In the genomic region with DNA sequence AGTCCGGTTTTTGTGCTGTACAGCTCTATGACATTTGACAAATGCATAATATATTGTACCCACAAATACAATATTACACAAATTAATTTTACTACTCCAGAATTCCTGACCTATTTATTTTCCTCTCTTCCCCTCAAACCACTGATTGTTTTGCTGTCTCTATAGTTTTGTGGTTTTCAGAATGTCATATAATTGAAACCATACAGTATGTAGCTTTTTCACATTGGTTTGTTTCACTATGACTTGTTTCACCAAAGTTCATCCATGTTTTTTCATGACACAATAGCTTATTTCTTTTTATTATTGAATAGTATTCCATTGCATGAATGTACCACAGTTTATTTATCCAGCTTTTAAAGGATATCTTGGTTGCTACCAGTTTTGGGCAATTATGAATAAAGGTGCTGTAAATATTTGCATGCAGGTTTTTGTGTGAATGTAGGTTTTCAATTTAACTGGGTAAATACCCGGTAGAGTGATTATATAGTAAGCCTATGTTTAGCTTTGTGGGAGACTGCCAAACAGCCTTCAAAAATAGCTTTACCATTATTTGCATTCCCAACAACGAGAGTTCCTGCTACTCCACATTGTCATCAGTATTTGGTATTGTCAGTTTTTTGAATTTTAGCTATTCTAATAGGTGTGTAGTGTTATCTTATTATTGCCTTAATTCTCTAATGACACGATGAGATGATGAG, we compare ENCODE assay signal across 19 cellular contexts. TPM values are rescaled to one million over a fixed set of nuclear protein-coding genes. Genes with fewer than 3 reads are reported as not detected.
A peak's percentile ranks its signal among the peaks of the same experiment; 100 is the strongest.
DNase-seq lines count a peak whose midpoint lies in the region; ATAC-seq, FAIRE-seq and TF ChIP-seq lines count a peak whose summit lies in the region.
"Had no signal": no experiment of that assay in that cellular context is flagged by ENCODE, and none has a peak within 500 bp of the region (broad histone marks: within the 10 kb centered on the region; RNA-seq: fewer than 3 reads in every experiment).

No MANE protein-coding gene starts in this region.

- no peak overlapping the region for H2AFZ ChIP-seq in HepG2 (ENCODE audit: low read length)

- CTCF ChIA-PET in HepG2 (lab: Yijun Ruan, JAX; ENCODE audit: low intra/inter-chr PET ratio, low total read pairs): no interaction called here

- no peak overlapping the region for H3K4me2 ChIP-seq in HepG2 (ENCODE audit: low read depth, low read length)

- H3K27ac ChIP-seq in HepG2 (ENCODE audit: extremely low read length, insufficient read depth, low read length): no peak overlapping the region

- no TSS peak for BruUV-seq in HepG2 (replicated peaks; lab: Mats Ljungman, UMichigan)

- FAIRE-seq in GM12891 (lab: Jason Lieb, UNC) (no peak), HepG2 (lab: Jason Lieb, UNC) (no peak)

- no peaks in the 10 kb centered on the region for H3K79me2 ChIP-seq in HepG2 (ENCODE audit: insufficient read depth, low read length)

- in situ Hi-C loops in HepG2 (cut with HindIII; ENCODE audit: extremely low pct_ligation_motif_present, low pct_unique_long_range_greater_than_20kb): no loop called here

- no peaks in the 10 kb centered on the region for H3K36me3 ChIP-seq in HepG2 (replicated peaks in 1 of 2; ENCODE audit: control insufficient read depth in 1 of 2, insufficient read depth in 2 of 2, low read length in 2 of 2)
- H3K36me3 ChIP-seq: MG63 had no signal

- H3K9ac ChIP-seq in HepG2 (ENCODE audit: insufficient read depth, low read depth, low read length): no peak overlapping the region

- TF ChIP-seq POLR2A in GM12891 (IDR thresholded peaks at IDR 0.05; ENCODE audit: low read depth, low read length) (no peak), HepG2 (IDR thresholded peaks at IDR 0.05; ENCODE audit: insufficient read depth in 1 of 2, low read depth in 2 of 2, low read length in 2 of 2) (no peak)

- no peaks in the 10 kb centered on the region for H3K9me3 ChIP-seq in HepG2 (ENCODE audit: low read length)
- H3K9me3 ChIP-seq: MG63 had no signal

- intact Hi-C loops in HepG2 (cut with micrococcal nuclease; ENCODE audit: unreplicated experiment): no loop called here

- ATAC-seq in GM18511 (IDR thresholded peaks at IDR 0.05; ENCODE audit: unreplicated experiment) (peak; percentile 79), GM21367 (IDR thresholded peaks at IDR 0.05; ENCODE audit: unreplicated experiment) (peak; percentile 43), HG03135 (IDR thresholded peaks at IDR 0.05; ENCODE audit: unreplicated experiment) (peak; percentile 68), HepG2 (no peak)
- ATAC-seq: activated CD8-positive, alpha-beta T cell treated with anti-CD3 and anti-CD28 coated beads for 36 hours; left colon had no signal

- TF ChIP-seq EP300 in HepG2 (IDR thresholded peaks at IDR 0.05; ENCODE audit: low read depth in 2 of 2, low read length in 2 of 2) (no peak), HepG2 (CRISPR knock-in tag; IDR thresholded peaks at IDR 0.05; ENCODE audit: borderline replicate concordance) (no peak)

- DNase-seq in NCI-H69 (lab: John Stamatoyannopoulos, UW) (peak; percentile 2), GM12891 (ENCODE audit: insufficient read length, low spot score) (no peak), OCI-M1 (lab: John Stamatoyannopoulos, UW) (no peak), HepG2 (ENCODE audit: low spot score) (no peak), kidney glomerular epithelial cell (lab: John Stamatoyannopoulos, UW) (no peak)
- DNase-seq: activated CD8-positive, alpha-beta T cell treated with anti-CD3 and anti-CD28 coated beads for 36 hours; activated effector memory CD4-positive, alpha-beta T cell treated with anti-CD3 and anti-CD28 coated beads, Interleukin-2, amount 50 U/mL, for 16 hours; cortex of kidney; erythroblast; hippocampal formation; left colon; MG63; NCI-H2171 treated with DMSO at 0.1 percent for 48 hours; posterior cingulate gyrus had no signal

- WGBS in HepG2 (ENCODE audit: low lambda C conversion rate): 0% methylated on average over 4 of the region's 4 CpGs

- no peak overlapping the region for H3K4me3 ChIP-seq in HepG2 (replicated peaks in 1 of 3; ENCODE audit: insufficient read depth in 1 of 3, low read depth in 2 of 3, low read length in 3 of 3)
- H3K4me3 ChIP-seq: MG63 had no signal

- no peak for TF ChIP-seq RAD21 in HepG2 (CRISPR knock-in tag; IDR thresholded peaks at IDR 0.05)

- no peaks in the 10 kb centered on the region for H3K27me3 ChIP-seq in HepG2 (ENCODE audit: control insufficient read depth in 1 of 2, insufficient read depth in 2 of 2, low read length in 2 of 2)
- H3K27me3 ChIP-seq: MG63 had no signal

- H3K4me1 ChIP-seq in HepG2 (ENCODE audit: insufficient read depth, low read length): no peaks in the 10 kb centered on the region

- no peak for TF ChIP-seq CTCF in HepG2 (CRISPR knock-in tag; IDR thresholded peaks at IDR 0.05)

- H4K20me1 ChIP-seq in HepG2 (ENCODE audit: insufficient read depth, low read length): no peaks in the 10 kb centered on the region

- POLR2A ChIA-PET in HepG2 (lab: Yijun Ruan, JAX): no interaction called here

RNA-seq across cellular contexts. Expression of a gene that starts 25.9 kb away (rescaled TPM):
- not detected for polyA plus RNA-seq in GM12891 (2012; ENCODE audit: low read depth, missing spikeins)
- total RNA-seq in HepG2 (2016; rRNA removed; fragmentation: Illumina TruSeq; extraction: Trizol): not detected in 2 replicates
- not detected in 2 replicates for total RNA-seq in HepG2 (2016; cell fraction: cytosol; rRNA removed; fragmentation: Illumina TruSeq; extraction: Trizol; ENCODE audit: low read depth)
- total RNA-seq in HepG2 (2016; cell fraction: insoluble cytoplasmic fraction; rRNA removed; fragmentation: Illumina TruSeq; extraction: Trizol): not detected in 2 replicates
- not detected in 2 replicates for total RNA-seq in HepG2 (2016; cell fraction: membrane; rRNA removed; fragmentation: Illumina TruSeq; extraction: Trizol)
- total RNA-seq in HepG2 (2016; cell fraction: nucleus; rRNA removed; fragmentation: Illumina TruSeq; extraction: Trizol): not detected in 2 replicates
- polyA plus RNA-seq in HepG2 (2011; rRNA removed): not detected in 2 replicates
- not detected in 2 replicates for polyA plus RNA-seq in HepG2 (2011; cell fraction: cytosol; rRNA removed)
- not detected in 2 replicates for polyA plus RNA-seq in HepG2 (2011; cell fraction: nucleus; rRNA removed)
- not detected in 2 replicates for polyA plus RNA-seq in HepG2 (2012)
- polyA plus RNA-seq in HepG2 (2016; cell fraction: cytosol; fragmentation: Illumina TruSeq; extraction: Trizol; ENCODE audit: low read depth): not detected in 2 replicates
- not detected in 2 replicates for polyA plus RNA-seq in HepG2 (2016; cell fraction: insoluble cytoplasmic fraction; fragmentation: Illumina TruSeq; extraction: Trizol; ENCODE audit: low read depth)
- not detected in 2 replicates for polyA plus RNA-seq in HepG2 (2016; cell fraction: membrane; fragmentation: Illumina TruSeq; extraction: Trizol; ENCODE audit: low read depth)
- not detected in 2 replicates for polyA plus RNA-seq in HepG2 (2016; cell fraction: nucleus; fragmentation: Illumina TruSeq; extraction: Trizol; ENCODE audit: insufficient read depth, low read depth)
- not detected in 2 replicates for polyA minus RNA-seq in HepG2 (2011; rRNA and poly(A)+ RNA removed; ENCODE audit: low replicate concordance)
- not detected in 2 replicates for polyA minus RNA-seq in HepG2 (2011; cell fraction: cytosol; rRNA and poly(A)+ RNA removed)
- polyA minus RNA-seq in HepG2 (2011; cell fraction: nucleus; rRNA and poly(A)+ RNA removed): not detected in 2 replicates
- total RNA-seq: activated CD8-positive, alpha-beta T cell treated with anti-CD3 and anti-CD28 coated beads for 36 hours; HT1080; left colon had no signal
- polyA plus RNA-seq: AG04450 had no signal

RNA-seq across cellular contexts. Expression of a gene that starts 49.8 kb away (rescaled TPM):
- 0.08 TPM for polyA plus RNA-seq in GM12891 (2012; ENCODE audit: low read depth, missing spikeins)
- total RNA-seq in HepG2 (2016; rRNA removed; fragmentation: Illumina TruSeq; extraction: Trizol): 0.20 and 0.73 TPM in 2 replicates
- total RNA-seq in HepG2 (2016; cell fraction: cytosol; rRNA removed; fragmentation: Illumina TruSeq; extraction: Trizol; ENCODE audit: low read depth): 0.10 TPM in 1 of 2 replicates, not detected in the other
- total RNA-seq in HepG2 (2016; cell fraction: insoluble cytoplasmic fraction; rRNA removed; fragmentation: Illumina TruSeq; extraction: Trizol): 0.24 and 0.61 TPM in 2 replicates
- 0.12 and 0.17 TPM in 2 replicates for total RNA-seq in HepG2 (2016; cell fraction: membrane; rRNA removed; fragmentation: Illumina TruSeq; extraction: Trizol)
- total RNA-seq in HepG2 (2016; cell fraction: nucleus; rRNA removed; fragmentation: Illumina TruSeq; extraction: Trizol): 2.1 and 2.2 TPM in 2 replicates
- polyA plus RNA-seq in HepG2 (2011; rRNA removed): 0.48 and 0.63 TPM in 2 replicates
- polyA plus RNA-seq in HepG2 (2011; cell fraction: cytosol; rRNA removed): 0.09 and 0.12 TPM in 2 replicates
- polyA plus RNA-seq in HepG2 (2011; cell fraction: nucleus; rRNA removed): 2.3 and 2.4 TPM in 2 replicates
- polyA plus RNA-seq in HepG2 (2012): 0.29 and 0.55 TPM in 2 replicates
- 0.07 TPM in 1 of 2 replicates, not detected in the other for polyA plus RNA-seq in HepG2 (2016; cell fraction: cytosol; fragmentation: Illumina TruSeq; extraction: Trizol; ENCODE audit: low read depth)
- polyA plus RNA-seq in HepG2 (2016; cell fraction: insoluble cytoplasmic fraction; fragmentation: Illumina TruSeq; extraction: Trizol; ENCODE audit: low read depth): 0.15 and 0.40 TPM in 2 replicates
- 0.10 TPM in 1 of 2 replicates, not detected in the other for polyA plus RNA-seq in HepG2 (2016; cell fraction: membrane; fragmentation: Illumina TruSeq; extraction: Trizol; ENCODE audit: low read depth)
- polyA plus RNA-seq in HepG2 (2016; cell fraction: nucleus; fragmentation: Illumina TruSeq; extraction: Trizol; ENCODE audit: insufficient read depth, low read depth): 2.7 and 3.2 TPM in 2 replicates
- 0.40 TPM in 1 of 2 replicates, not detected in the other for polyA minus RNA-seq in HepG2 (2011; rRNA and poly(A)+ RNA removed; ENCODE audit: low replicate concordance)
- not detected in 2 replicates for polyA minus RNA-seq in HepG2 (2011; cell fraction: cytosol; rRNA and poly(A)+ RNA removed)
- polyA minus RNA-seq in HepG2 (2011; cell fraction: nucleus; rRNA and poly(A)+ RNA removed): 5.7 TPM in 2 replicates
- total RNA-seq: HT1080 had no signal

RNA-seq across cellular contexts. Expression of a gene that starts 55.0 kb away (rescaled TPM):
- not detected for polyA plus RNA-seq in GM12891 (2012; ENCODE audit: low read depth, missing spikeins)
- not detected in 2 replicates for total RNA-seq in HepG2 (2016; rRNA removed; fragmentation: Illumina TruSeq; extraction: Trizol)
- total RNA-seq in HepG2 (2016; cell fraction: cytosol; rRNA removed; fragmentation: Illumina TruSeq; extraction: Trizol; ENCODE audit: low read depth): not detected in 2 replicates
- total RNA-seq in HepG2 (2016; cell fraction: insoluble cytoplasmic fraction; rRNA removed; fragmentation: Illumina TruSeq; extraction: Trizol): not detected in 2 replicates
- total RNA-seq in HepG2 (2016; cell fraction: membrane; rRNA removed; fragmentation: Illumina TruSeq; extraction: Trizol): not detected in 2 replicates
- not detected in 2 replicates for total RNA-seq in HepG2 (2016; cell fraction: nucleus; rRNA removed; fragmentation: Illumina TruSeq; extraction: Trizol)
- not detected in 2 replicates for polyA plus RNA-seq in HepG2 (2011; rRNA removed)
- polyA plus RNA-seq in HepG2 (2011; cell fraction: cytosol; rRNA removed): not detected in 2 replicates
- not detected in 2 replicates for polyA plus RNA-seq in HepG2 (2011; cell fraction: nucleus; rRNA removed)
- not detected in 2 replicates for polyA plus RNA-seq in HepG2 (2012)
- not detected in 2 replicates for polyA plus RNA-seq in HepG2 (2016; cell fraction: cytosol; fragmentation: Illumina TruSeq; extraction: Trizol; ENCODE audit: low read depth)
- polyA plus RNA-seq in HepG2 (2016; cell fraction: insoluble cytoplasmic fraction; fragmentation: Illumina TruSeq; extraction: Trizol; ENCODE audit: low read depth): not detected in 2 replicates
- not detected in 2 replicates for polyA plus RNA-seq in HepG2 (2016; cell fraction: membrane; fragmentation: Illumina TruSeq; extraction: Trizol; ENCODE audit: low read depth)
- not detected in 2 replicates for polyA plus RNA-seq in HepG2 (2016; cell fraction: nucleus; fragmentation: Illumina TruSeq; extraction: Trizol; ENCODE audit: insufficient read depth, low read depth)
- not detected in 2 replicates for polyA minus RNA-seq in HepG2 (2011; rRNA and poly(A)+ RNA removed; ENCODE audit: low replicate concordance)
- not detected in 2 replicates for polyA minus RNA-seq in HepG2 (2011; cell fraction: cytosol; rRNA and poly(A)+ RNA removed)
- polyA minus RNA-seq in HepG2 (2011; cell fraction: nucleus; rRNA and poly(A)+ RNA removed): not detected in 2 replicates
- total RNA-seq: activated CD8-positive, alpha-beta T cell treated with anti-CD3 and anti-CD28 coated beads for 36 hours; HT1080 had no signal
- polyA plus RNA-seq: AG04450 had no signal
